ENCODE assay signal across 18 cellular contexts in the genomic region with DNA sequence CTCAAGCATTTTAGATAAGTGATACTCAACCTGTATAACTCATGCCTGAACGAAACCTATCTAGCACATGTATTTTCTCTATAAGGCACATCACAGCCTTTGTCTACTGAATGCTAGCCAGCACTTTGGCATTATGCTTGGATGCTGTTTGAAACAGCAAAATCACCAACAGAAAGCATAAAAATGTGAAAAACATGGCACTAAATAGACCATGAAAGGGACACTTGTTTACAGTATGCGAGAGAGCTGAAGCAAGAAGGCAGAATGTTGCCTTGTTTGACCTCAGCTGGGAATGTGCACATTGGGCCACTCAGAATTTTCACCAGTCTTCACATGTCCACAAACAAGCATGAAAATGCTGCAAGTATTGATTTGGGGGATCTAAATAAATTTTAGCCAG. TPM values are rescaled to one million over a fixed set of nuclear protein-coding genes. Genes with fewer than 3 reads are reported as not detected.
A peak's percentile ranks its signal among the peaks of the same experiment; 100 is the strongest.
DNase-seq lines count a peak whose midpoint lies in the region; ATAC-seq, FAIRE-seq and TF ChIP-seq lines count a peak whose summit lies in the region.
"Had no signal": no experiment of that assay in that cellular context is flagged by ENCODE, and none has a peak within 500 bp of the region (broad histone marks: within the 10 kb centered on the region; RNA-seq: fewer than 3 reads in every experiment).

No MANE protein-coding gene starts in this region.

- TF ChIP-seq POLR2A in HepG2 (IDR thresholded peaks at IDR 0.05; ENCODE audit: insufficient read depth in 1 of 2, low read depth in 2 of 2, low read length in 2 of 2) (no peak), right lobe of liver (IDR thresholded peaks at IDR 0.05) (no peak)

- intact Hi-C loops in HepG2 (cut with micrococcal nuclease; ENCODE audit: unreplicated experiment), result no loop called here
- intact Hi-C loops in right lobe of liver (cut with DNase I), result no loop called here
- intact Hi-C loops in mammary epithelial cell (cut with micrococcal nuclease), result no loop called here

- H3K4me3 ChIP-seq in HepG2 (replicated peaks in 1 of 3; ENCODE audit: insufficient read depth in 1 of 3, low read depth in 2 of 3, low read length in 3 of 3) (no peak overlapping the region), right lobe of liver (no peak overlapping the region), mammary epithelial cell (replicated peaks in 1 of 3; ENCODE audit: insufficient read depth in 1 of 3, low read depth in 2 of 3, low read length in 3 of 3) (no peak overlapping the region)
- H3K4me3 ChIP-seq: BLaER1 treated with 17β-estradiol and CSF1 and Interleukin-3, amounts not matched to agents 10 nM and 100 nM; SK-N-MC had no signal

- TF ChIP-seq EP300 in HepG2 (IDR thresholded peaks at IDR 0.05; ENCODE audit: low read depth in 2 of 2, low read length in 2 of 2), result no peak
- TF ChIP-seq EP300 in HepG2 (CRISPR knock-in tag; IDR thresholded peaks at IDR 0.05; ENCODE audit: borderline replicate concordance), result no peak

- CTCF ChIA-PET in HepG2 (lab: Yijun Ruan, JAX; ENCODE audit: low intra/inter-chr PET ratio, low total read pairs) (no interaction called here), mammary epithelial cell (lab: Charles Lee; ENCODE audit: low non-redundant PET) (no interaction called here)

- dilution Hi-C loops in mammary epithelial cell (cut with HindIII; ENCODE audit: low sequenced_read_pairs), result no loop called here

- H3K79me2 ChIP-seq in HepG2 (ENCODE audit: insufficient read depth, low read length) (no peaks in the 10 kb centered on the region), mammary epithelial cell (ENCODE audit: insufficient read depth, low read length) (no peaks in the 10 kb centered on the region)

- TF ChIP-seq CTCF in HepG2 (CRISPR knock-in tag; IDR thresholded peaks at IDR 0.05) (no peak), right lobe of liver (IDR thresholded peaks at IDR 0.05) (no peak), mammary epithelial cell (conservative IDR thresholded peaks at IDR 0.05 in 1 of 2, IDR thresholded peaks at IDR 0.05 in 1 of 2; ENCODE audit: extremely low read depth in 1 of 2, insufficient read depth in 1 of 2, low read depth in 1 of 2, low read length in 2 of 2) (no peak)

- H2AFZ ChIP-seq in HepG2 (ENCODE audit: low read length), result no peak overlapping the region
- no peak overlapping the region for H2AFZ ChIP-seq in mammary epithelial cell (ENCODE audit: low read depth, low read length)

- H3K27me3 ChIP-seq in HepG2 (ENCODE audit: control insufficient read depth in 1 of 2, insufficient read depth in 2 of 2, low read length in 2 of 2), result no peaks in the 10 kb centered on the region
- H3K27me3 ChIP-seq in right lobe of liver, result no peaks in the 10 kb centered on the region
- H3K27me3 ChIP-seq in mammary epithelial cell (ENCODE audit: insufficient read depth, low read length), result no peaks in the 10 kb centered on the region
- H3K27me3 ChIP-seq: BLaER1 treated with 17β-estradiol and CSF1 and Interleukin-3, amounts not matched to agents 10 nM and 100 nM had no signal

- no peak for TF ChIP-seq RAD21 in HepG2 (CRISPR knock-in tag; IDR thresholded peaks at IDR 0.05)

- H3K4me2 ChIP-seq in HepG2 (ENCODE audit: low read depth, low read length), result no peak overlapping the region
- H3K4me2 ChIP-seq in mammary epithelial cell (ENCODE audit: insufficient read depth, low read depth, low read length), result no peak overlapping the region
- H3K4me2 ChIP-seq: BLaER1 treated with 17β-estradiol and CSF1 and Interleukin-3, amounts not matched to agents 10 nM and 100 nM had no signal

- H4K20me1 ChIP-seq in HepG2 (ENCODE audit: insufficient read depth, low read length), result no peaks in the 10 kb centered on the region
- no peaks in the 10 kb centered on the region for H4K20me1 ChIP-seq in mammary epithelial cell (ENCODE audit: insufficient read depth, low read length)

- H3K9me3 ChIP-seq in HepG2 (ENCODE audit: low read length) (no peaks in the 10 kb centered on the region), right lobe of liver (no peaks in the 10 kb centered on the region), mammary epithelial cell (replicated peaks; ENCODE audit: insufficient read depth, low read length) (no peaks in the 10 kb centered on the region)

- peak; percentile 46; the same call in 1 of the 3 replicates for ATAC-seq in HepG2
- ATAC-seq in right lobe of liver, result no peak
- no peak for ATAC-seq in HG02981 (IDR thresholded peaks at IDR 0.05; ENCODE audit: unreplicated experiment)

- DNase-seq in HepG2 (ENCODE audit: low spot score) (peak; percentile 6), right lobe of liver (no peak), fibroblast of gingiva (ENCODE audit: low read depth) (peak; percentile 55), pons (ENCODE audit: low spot score) (peak; percentile 65), mammary epithelial cell (no peak), NOMO-1 (lab: John Stamatoyannopoulos, UW; ENCODE audit: unreplicated experiment in 2 of 2) (no peak)
- no peak for DNase-seq in activated effector memory CD4-positive, alpha-beta T cell treated with Interleukin-2 at 50 U/mL for 16 hours
- DNase-seq: 8988T, DMS 273 treated with DMSO at 0.1 percent for 48 hours, KBM-7, MV-4-11, NCI-H1417 treated with DMSO at 0.1 percent for 48 hours, NCI-H2029 treated with DMSO at 0.1 percent for 48 hours, NCI-H510A, NCI-H774 had no signal

- POLR2A ChIA-PET in HepG2 (lab: Yijun Ruan, JAX), result no interaction called here

- H3K9ac ChIP-seq in HepG2 (ENCODE audit: insufficient read depth, low read depth, low read length) (no peak overlapping the region), mammary epithelial cell (ENCODE audit: insufficient read depth, low read length) (no peak overlapping the region)
- H3K9ac ChIP-seq: BLaER1 treated with 17β-estradiol and CSF1 and Interleukin-3, amounts not matched to agents 10 nM and 100 nM had no signal

- in situ Hi-C loops in HepG2 (cut with HindIII; ENCODE audit: extremely low pct_ligation_motif_present, low pct_unique_long_range_greater_than_20kb) (no loop called here), mammary epithelial cell (cut with MboI; ENCODE audit: low sequenced_read_pairs in 2 of 2) (no loop called here)

- BruUV-seq in HepG2 (replicated peaks; lab: Mats Ljungman, UMichigan) (no TSS peak), mammary epithelial cell (replicated peaks; lab: Mats Ljungman, UMichigan) (no TSS peak)

- H3K4me1 ChIP-seq in HepG2 (ENCODE audit: insufficient read depth, low read length) (peaks cover 4% of the 10 kb centered on the region; the same call in 1 of the 2 replicates), right lobe of liver (no peaks in the 10 kb centered on the region), mammary epithelial cell (ENCODE audit: insufficient read depth, low read length) (no peaks in the 10 kb centered on the region)

- WGBS in HepG2 (ENCODE audit: low lambda C conversion rate), result 95% methylated on average over 2 of the region's 2 CpGs
- 92% methylated on average over 2 of the region's 2 CpGs for WGBS in right lobe of liver (ENCODE audit: insufficient coverage, low coverage, low lambda C conversion rate, missing lambda C conversion rate)
- 97% methylated on average over 2 of the region's 2 CpGs for WGBS in mammary epithelial cell (ENCODE audit: low coverage, missing lambda C conversion rate)

- FAIRE-seq in HepG2 (lab: Jason Lieb, UNC), result no peak

- H3K36me3 ChIP-seq in HepG2 (replicated peaks in 1 of 2; ENCODE audit: control insufficient read depth in 1 of 2, insufficient read depth in 2 of 2, low read length in 2 of 2), result peaks cover 2 to 16% of the 10 kb centered on the region in 2 experiments; a peak in 3 of 5 replicates
- H3K36me3 ChIP-seq in right lobe of liver, result no peaks in the 10 kb centered on the region
- peaks cover 7% of the 10 kb centered on the region for H3K36me3 ChIP-seq in mammary epithelial cell (ENCODE audit: insufficient read depth, low read length)

- no peak overlapping the region for H3K27ac ChIP-seq in HepG2 (ENCODE audit: extremely low read length, insufficient read depth, low read length)
- no peak overlapping the region for H3K27ac ChIP-seq in right lobe of liver
- no peak overlapping the region for H3K27ac ChIP-seq in mammary epithelial cell (ENCODE audit: insufficient read depth, low read depth, low read length)
- H3K27ac ChIP-seq: BLaER1 treated with 17β-estradiol and CSF1 and Interleukin-3, amounts not matched to agents 10 nM and 100 nM; SK-N-MC had no signal

RNA-seq across cellular contexts. Expression of gene MINDY2, which starts 59.5 kb away (rescaled TPM):
- total RNA-seq in HepG2 (2016; rRNA removed; fragmentation: Illumina TruSeq; extraction: Trizol) (12.6 and 15.6 TPM in 2 replicates), right lobe of liver (1 to 10 TPM; 4.2 to 8.8 (median 5.5) TPM), mammary epithelial cell (10 to 100 TPM; 17.5 to 30.7 TPM)
- total RNA-seq in HepG2 (2016; cell fraction: cytosol; rRNA removed; fragmentation: Illumina TruSeq; extraction: Trizol; ENCODE audit: low read depth), result 0.97 and 1.0 TPM in 2 replicates
- 11.6 and 15.8 TPM in 2 replicates for total RNA-seq in HepG2 (2016; cell fraction: insoluble cytoplasmic fraction; rRNA removed; fragmentation: Illumina TruSeq; extraction: Trizol)
- 4.3 and 4.8 TPM in 2 replicates for total RNA-seq in HepG2 (2016; cell fraction: membrane; rRNA removed; fragmentation: Illumina TruSeq; extraction: Trizol)
- total RNA-seq in HepG2 (2016; cell fraction: nucleus; rRNA removed; fragmentation: Illumina TruSeq; extraction: Trizol), result 7.8 and 9.8 TPM in 2 replicates
- polyA plus RNA-seq in HepG2 (2011; rRNA removed) (5.3 and 7.2 TPM in 2 replicates), mammary epithelial cell (7.4 TPM)
- 2.7 and 3.6 TPM in 2 replicates for polyA plus RNA-seq in HepG2 (2011; cell fraction: cytosol; rRNA removed)
- 4.8 and 5.0 TPM in 2 replicates for polyA plus RNA-seq in HepG2 (2011; cell fraction: nucleus; rRNA removed)
- polyA plus RNA-seq in HepG2 (2012), result 6.3 and 7.5 TPM in 2 replicates
- 0.26 and 0.32 TPM in 2 replicates for polyA plus RNA-seq in HepG2 (2016; cell fraction: cytosol; fragmentation: Illumina TruSeq; extraction: Trizol; ENCODE audit: low read depth)
- 8.7 and 9.9 TPM in 2 replicates for polyA plus RNA-seq in HepG2 (2016; cell fraction: insoluble cytoplasmic fraction; fragmentation: Illumina TruSeq; extraction: Trizol; ENCODE audit: low read depth)
- 0.96 and 1.4 TPM in 2 replicates for polyA plus RNA-seq in HepG2 (2016; cell fraction: membrane; fragmentation: Illumina TruSeq; extraction: Trizol; ENCODE audit: low read depth)
- polyA plus RNA-seq in HepG2 (2016; cell fraction: nucleus; fragmentation: Illumina TruSeq; extraction: Trizol; ENCODE audit: insufficient read depth, low read depth), result 8.1 and 9.1 TPM in 2 replicates
- polyA minus RNA-seq in HepG2 (2011; rRNA and poly(A)+ RNA removed; ENCODE audit: low replicate concordance), result 7.7 and 12.1 TPM in 2 replicates
- polyA minus RNA-seq in HepG2 (2011; cell fraction: cytosol; rRNA and poly(A)+ RNA removed), result 13.5 and 13.7 TPM in 2 replicates
- 12.0 and 13.6 TPM in 2 replicates for polyA minus RNA-seq in HepG2 (2011; cell fraction: nucleus; rRNA and poly(A)+ RNA removed)
- polyA minus RNA-seq in mammary epithelial cell, result 14.4 TPM

Comparison
In these comparisons a context has a peak if more than half of its experiments do, and no peak if none do; other contexts are left out.
1. DNase-seq: peak in HepG2 (single experiment), fibroblast of gingiva (single experiment) and pons (single experiment); none in right lobe of liver (0 of 3), mammary epithelial cell (single experiment), NOMO-1 (0 of 2) and activated effector memory CD4-positive, alpha-beta T cell treated with Interleukin-2 at 50 U/mL for 16 hours (single experiment).